In genomic region chr7:155877167-155877566, GRCh38 we compare ENCODE assay signal across 26 cellular contexts.
"Had no signal": no experiment of that assay in that cellular context is flagged by ENCODE, and none has a peak within 500 bp of the region (broad histone marks: within the 10 kb centered on the region; RNA-seq: fewer than 3 reads in every experiment).

No MANE protein-coding gene starts in this region.

- H3K27me3 ChIP-seq: stomach, testis, thyroid gland, tibial artery, tibial nerve, transverse colon, upper lobe of left lung, upper lobe of right lung, uterus, vagina had no signal

- H3K4me3 ChIP-seq: stomach, suprapubic skin, testis, thoracic aorta, thyroid gland, tibial artery, tibial nerve, transverse colon, upper lobe of left lung, upper lobe of right lung, uterus, vagina had no signal

- FAIRE-seq: urothelium cell line had no signal

- H3K4me1 ChIP-seq: stomach, suprapubic skin, testis, thyroid gland, tibial artery, transverse colon, upper lobe of left lung, upper lobe of right lung, uterus, vagina had no signal

- H3K27ac ChIP-seq: stomach, suprapubic skin, testis, thoracic aorta, thyroid gland, tibial artery, tibial nerve, transverse colon, upper lobe of left lung, upper lobe of right lung, uterus, vagina had no signal

- DNase-seq: stimulated activated CD4-positive, alpha-beta T cell treated with anti-CD3 and anti-CD28 coated beads, Interleukin-4, amount 100 ng/mL, for 1 hour; stimulated activated CD4-positive, alpha-beta T cell treated with anti-CD3 and anti-CD28 coated beads, Interleukin-4, amount 100 ng/mL, for 24 hours; stimulated activated CD4-positive, alpha-beta T cell treated with anti-CD3 and anti-CD28 coated beads, Interleukin-4, amount 100 ng/mL, for 4 hours; stimulated activated CD8-positive, alpha-beta memory T cell treated with anti-CD3 and anti-CD28 coated beads, Interleukin-4, amount 100 ng/mL, for 48 hours; stimulated activated naive B cell treated with anti-CD40 and anti-IgM and Interleukin-4, amounts not matched to agents 10 μg/mL and 1 μg/mL and 100 μg/mL, for 72 hours; stimulated activated naive CD4-positive, alpha-beta T cell; stimulated activated naive CD4-positive, alpha-beta T cell treated with Interleukin-2 at 50 U/mL for 16 hours; stimulated activated naive CD8-positive, alpha-beta T cell treated with anti-CD3 and anti-CD28 coated beads, Interleukin-15, amount 100 ng/mL, for 72 hours; stimulated activated naive CD8-positive, alpha-beta T cell treated with anti-CD3 and anti-CD28 coated beads, Interleukin-15, Interleukin-2, amounts not matched to agents 100 U/mL and 50 U/mL, for 24 hours; stomach; substantia nigra; testis; thyroid gland; tibial artery; transverse colon; trophoblast cell; upper lobe of left lung; upper lobe of right lung; uterus had no signal

- H3K36me3 ChIP-seq: stomach, suprapubic skin, thoracic aorta, thyroid gland, tibial artery, tibial nerve, transverse colon, upper lobe of left lung, upper lobe of right lung, uterus, vagina had no signal

- H3K9me3 ChIP-seq: stomach, suprapubic skin, testis, thoracic aorta, thyroid gland, tibial artery, transverse colon, upper lobe of left lung, upper lobe of right lung, uterus, vagina had no signal

- ATAC-seq: stimulated activated effector memory CD8-positive, alpha-beta T cell treated with anti-CD3 and anti-CD28 coated beads, Interleukin-12 subunit alpha, Interleukin-12 subunit beta, amount 100 ng/mL, for 72 hours; stimulated activated memory B cell treated with anti-CD40 and anti-IgM and Interleukin-4, amounts not matched to agents 10 μg/mL and 1 μg/mL and 100 μg/mL, for 72 hours; stimulated activated naive B cell treated with anti-CD40 and anti-IgM and Interleukin-4, amounts not matched to agents 10 μg/mL and 1 μg/mL and 100 μg/mL, for 72 hours; stimulated activated naive CD8-positive, alpha-beta T cell treated with anti-CD3 and anti-CD28 coated beads, Interleukin-15, amount 100 ng/mL, for 72 hours; stimulated activated naive CD8-positive, alpha-beta T cell treated with anti-CD3 and anti-CD28 coated beads, Interleukin-15, Interleukin-2, amounts not matched to agents 100 U/mL and 50 U/mL, for 24 hours; upper lobe of right lung had no signal
